ENCODE assay signal across 1 cellular context in the genomic region with DNA sequence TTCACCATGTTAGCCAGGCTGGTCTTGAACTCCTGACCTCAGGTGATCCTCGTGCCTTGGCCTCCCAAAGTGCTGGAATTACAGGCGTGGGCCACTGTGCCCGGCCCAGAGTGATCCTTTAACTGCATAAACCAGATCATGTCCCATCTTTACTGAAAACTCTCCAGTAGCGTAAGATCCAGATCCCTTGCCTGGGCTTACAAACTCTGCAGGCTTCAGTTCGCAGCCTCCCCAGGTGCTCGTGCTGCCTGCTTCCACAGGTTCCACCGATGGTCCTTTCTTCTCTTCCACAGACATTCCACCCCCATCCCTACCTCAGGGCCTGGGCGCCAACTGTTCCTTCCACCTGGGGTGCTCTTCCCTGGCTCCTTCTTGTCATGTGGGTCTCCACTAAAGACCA.
TF ChIP-seq lines count a peak whose summit lies in the region.

No MANE protein-coding gene starts in this region.

TF ChIP-seq in IMR-90, 13 proteins besides CTCF, POLR2A, EP300 and RAD21 (continued from another document):
- TF ChIP-seq FOS (IDR thresholded peaks at IDR 0.05; ENCODE audit: low read depth, low read length) (no peak), CHD1 (IDR thresholded peaks at IDR 0.05; ENCODE audit: low read depth, low read length) (no peak), NFE2L2 (IDR thresholded peaks at IDR 0.05; ENCODE audit: low read depth, low read length) (no peak), RFX5 (IDR thresholded peaks at IDR 0.05; ENCODE audit: low read depth, low read length) (no peak), BHLHE40 (IDR thresholded peaks at IDR 0.05; ENCODE audit: low read depth, low read length) (no peak), MAFK (IDR thresholded peaks at IDR 0.05; ENCODE audit: low read depth, low read length) (no peak), MXI1 (IDR thresholded peaks at IDR 0.05; ENCODE audit: borderline replicate concordance, low read depth, low read length) (no peak), MAZ (IDR thresholded peaks at IDR 0.05; ENCODE audit: borderline replicate concordance, low read depth, low read length) (no peak), CEBPB (IDR thresholded peaks at IDR 0.05; ENCODE audit: low read depth, low read length) (no peak), RCOR1 (IDR thresholded peaks at IDR 0.05; ENCODE audit: insufficient replicate concordance, low read length) (no peak)
